Comparison of ENCODE assay signal across 7 cellular contexts in genomic region chr18:63421514-63421913, GRCh38. TPM values are rescaled to one million over a fixed set of nuclear protein-coding genes. Genes with fewer than 3 reads are reported as not detected.
DNase-seq lines count a peak whose midpoint lies in the region; ATAC-seq and TF ChIP-seq lines count a peak whose summit lies in the region.

No MANE protein-coding gene starts in this region.

- ATAC-seq in activated B cell treated with CpG ODN at 0.5 μM for 24 hours (ENCODE audit: low read depth): no peak
- ATAC-seq in stimulated activated naive B cell treated with anti-CD40 and anti-IgM and Interleukin-4, amounts not matched to agents 10 μg/mL and 1 μg/mL and 100 μg/mL, for 72 hours (replicated peaks): no peak
- ATAC-seq in GM18498 (IDR thresholded peaks at IDR 0.05; ENCODE audit: unreplicated experiment): no peak
- ATAC-seq in GM18511 (IDR thresholded peaks at IDR 0.05; ENCODE audit: unreplicated experiment): no peak
- no peak for ATAC-seq in GM21529 (IDR thresholded peaks at IDR 0.05; ENCODE audit: unreplicated experiment)

- CTCF ChIA-PET in HEK293 (lab: Yijun Ruan, JAX): interaction anchor here (1.0 to 2.6 kb wide), 2 partner anchors 10 to 17 kb away, joined by 4 to 18 read pairs; no protein-coding TSS in a partner anchor
- CTCF ChIA-PET in activated B cell treated with CpG ODN at 0.5 μM for 24 hours (lab: Charles Lee): interaction anchor here (1.2 kb wide), 1 partner anchor 706 kb away, joined by 4 read pairs; the partner anchor contains the start of gene PHLPP1

- peaks cover 2% of the 10 kb centered on the region for H3K27me3 Mint-ChIP-seq in activated B cell treated with CpG ODN at 0.5 μM for 24 hours
- peaks cover 0 to 4% of the 10 kb centered on the region in 2 donors for H3K27me3 Mint-ChIP-seq in stimulated activated naive B cell treated with anti-CD40 and anti-IgM and Interleukin-4, amounts not matched to agents 10 μg/mL and 1 μg/mL and 100 μg/mL, for 72 hours

- TF ChIP-seq CTCF in HEK293 (tag by site-specific recombination; IDR thresholded peaks at IDR 0.05): no peak
- TF ChIP-seq CTCF in activated B cell treated with CpG ODN at 0.5 μM for 24 hours (IDR thresholded peaks at IDR 0.05): no peak

- H3K36me3 ChIP-seq in HEK293 (ENCODE audit: control insufficient read depth in 2 of 2, insufficient read depth in 1 of 2, low read length in 2 of 2) (peaks cover 16 to 27% of the 10 kb centered on the region in 2 experiments; a peak in 2 of 3 replicates), iPS DF 6.9 (ENCODE audit: control insufficient read depth, insufficient read depth, low read length) (no peaks in the 10 kb centered on the region)

- H3K4me3 Mint-ChIP-seq in activated B cell treated with CpG ODN at 0.5 μM for 24 hours: peak overlapping the region; percentile 99
- H3K4me3 Mint-ChIP-seq in stimulated activated naive B cell treated with anti-CD40 and anti-IgM and Interleukin-4, amounts not matched to agents 10 μg/mL and 1 μg/mL and 100 μg/mL, for 72 hours: peak overlapping the region; percentile 98

- peak overlapping the region; percentile 69 for H3K4me3 ChIP-seq in HEK293 (ENCODE audit: low read depth, low read length)
- H3K4me3 ChIP-seq in iPS DF 6.9 (ENCODE audit: low read length): peak overlapping the region; percentile 91; the same call in 1 of the 2 replicates

- POLR2A ChIA-PET in HEK293 (lab: Yijun Ruan, JAX): interaction anchor here (0.8 to 1.6 kb wide), 9 partner anchors 11 to 1038 kb away, joined by 3 to 29 read pairs (median 4); partner anchors contain the start of genes KDSR and SERPINB8
- POLR2A ChIA-PET in activated B cell treated with CpG ODN at 0.5 μM for 24 hours (lab: Charles Lee): interaction anchor here (0.9 to 2.2 kb wide), 8 partner anchors 12 to 895 kb away, joined by 3 to 41 read pairs (median 6); partner anchors contain the start of gene KDSR

- peaks cover 37% of the 10 kb centered on the region for H3K4me1 Mint-ChIP-seq in activated B cell treated with CpG ODN at 0.5 μM for 24 hours
- H3K4me1 Mint-ChIP-seq in stimulated activated naive B cell treated with anti-CD40 and anti-IgM and Interleukin-4, amounts not matched to agents 10 μg/mL and 1 μg/mL and 100 μg/mL, for 72 hours: peaks cover 16% of the 10 kb centered on the region in 2 donors

- peaks cover 25% of the 10 kb centered on the region for H3K36me3 Mint-ChIP-seq in activated B cell treated with CpG ODN at 0.5 μM for 24 hours (ENCODE audit: low read depth)
- peaks cover 0 to 5% of the 10 kb centered on the region in 2 donors for H3K36me3 Mint-ChIP-seq in stimulated activated naive B cell treated with anti-CD40 and anti-IgM and Interleukin-4, amounts not matched to agents 10 μg/mL and 1 μg/mL and 100 μg/mL, for 72 hours

- H3K27ac ChIP-seq in HEK293 (ENCODE audit: extremely low read depth, low read depth, low read length) (peak overlapping the region; percentile 88), iPS DF 6.9 (ENCODE audit: low read length) (no peak overlapping the region)

- H3K9me3 ChIP-seq in HEK293 (ENCODE audit: control insufficient read depth, insufficient read depth, low read depth, low read length) (no peaks in the 10 kb centered on the region), iPS DF 6.9 (ENCODE audit: control insufficient read depth, insufficient read depth, low read length) (no peaks in the 10 kb centered on the region)

- DNase-seq in activated B cell treated with CpG ODN at 0.5 μM for 24 hours: no peak
- no peak for DNase-seq in iPS DF 6.9 (ENCODE audit: low read depth, low spot score)
- DNase-seq in stimulated activated naive B cell treated with anti-CD40 and anti-IgM and Interleukin-4, amounts not matched to agents 10 μg/mL and 1 μg/mL and 100 μg/mL, for 72 hours: no peak

- no CpG with 5 or more reads among the region's 6 CpGs for WGBS in iPS DF 6.9 (ENCODE audit: insufficient coverage, insufficient read length)

- peak overlapping the region; percentile 98 for H3K27ac Mint-ChIP-seq in activated B cell treated with CpG ODN at 0.5 μM for 24 hours
- peak overlapping the region; percentile 99 for H3K27ac Mint-ChIP-seq in stimulated activated naive B cell treated with anti-CD40 and anti-IgM and Interleukin-4, amounts not matched to agents 10 μg/mL and 1 μg/mL and 100 μg/mL, for 72 hours

- H3K4me1 ChIP-seq in HEK293 (ENCODE audit: control insufficient read depth, insufficient read depth, low read length) (no peaks in the 10 kb centered on the region; the same call in 1 of the 2 replicates), iPS DF 6.9 (ENCODE audit: control insufficient read depth, insufficient read depth, low read length) (no peaks in the 10 kb centered on the region)

- no peaks in the 10 kb centered on the region for H3K9me3 Mint-ChIP-seq in activated B cell treated with CpG ODN at 0.5 μM for 24 hours
- no peaks in the 10 kb centered on the region for H3K9me3 Mint-ChIP-seq in stimulated activated naive B cell treated with anti-CD40 and anti-IgM and Interleukin-4, amounts not matched to agents 10 μg/mL and 1 μg/mL and 100 μg/mL, for 72 hours

- intact Hi-C loops in activated B cell treated with CpG ODN at 0.5 μM for 24 hours (cut with micrococcal nuclease): loop anchor here (10.0 kb wide), 2 partner anchors 557 to 1097 kb away; partner anchors contain the start of gene TNFRSF11A

- no peaks in the 10 kb centered on the region for H3K27me3 ChIP-seq in iPS DF 6.9 (ENCODE audit: control insufficient read depth, insufficient read depth, low read length)

TF ChIP-seq in HEK293, 187 proteins besides CTCF, POLR2A, EP300 and RAD21:
- no peak for TF ChIP-seq YY2 (tag by site-specific recombination; IDR thresholded peaks at IDR 0.05)
- no peak for TF ChIP-seq WT1 (tag by site-specific recombination; IDR thresholded peaks at IDR 0.05)
- TF ChIP-seq ZNF174 (tag by site-specific recombination; IDR thresholded peaks at IDR 0.05): no peak
- TF ChIP-seq ZNF223 (tag by site-specific recombination; IDR thresholded peaks at IDR 0.05): no peak

RNA-seq across cellular contexts. Expression of gene VPS4B, which starts 0.8 kb away (rescaled TPM):
- 66.2 and 66.8 TPM in 2 replicates for total RNA-seq in activated B cell treated with CpG ODN at 0.5 μM for 24 hours

RNA-seq across cellular contexts. Expression of gene KDSR, which starts 54.5 kb away (rescaled TPM):
- total RNA-seq in activated B cell treated with CpG ODN at 0.5 μM for 24 hours: 15.0 and 15.3 TPM in 2 replicates

RNA-seq across cellular contexts. Expression of gene SERPINB5, which starts 55.2 kb away (rescaled TPM):
- total RNA-seq in activated B cell treated with CpG ODN at 0.5 μM for 24 hours: not detected in 2 replicates
